ENCODE assay signal across 27 cellular contexts in the genomic region with DNA sequence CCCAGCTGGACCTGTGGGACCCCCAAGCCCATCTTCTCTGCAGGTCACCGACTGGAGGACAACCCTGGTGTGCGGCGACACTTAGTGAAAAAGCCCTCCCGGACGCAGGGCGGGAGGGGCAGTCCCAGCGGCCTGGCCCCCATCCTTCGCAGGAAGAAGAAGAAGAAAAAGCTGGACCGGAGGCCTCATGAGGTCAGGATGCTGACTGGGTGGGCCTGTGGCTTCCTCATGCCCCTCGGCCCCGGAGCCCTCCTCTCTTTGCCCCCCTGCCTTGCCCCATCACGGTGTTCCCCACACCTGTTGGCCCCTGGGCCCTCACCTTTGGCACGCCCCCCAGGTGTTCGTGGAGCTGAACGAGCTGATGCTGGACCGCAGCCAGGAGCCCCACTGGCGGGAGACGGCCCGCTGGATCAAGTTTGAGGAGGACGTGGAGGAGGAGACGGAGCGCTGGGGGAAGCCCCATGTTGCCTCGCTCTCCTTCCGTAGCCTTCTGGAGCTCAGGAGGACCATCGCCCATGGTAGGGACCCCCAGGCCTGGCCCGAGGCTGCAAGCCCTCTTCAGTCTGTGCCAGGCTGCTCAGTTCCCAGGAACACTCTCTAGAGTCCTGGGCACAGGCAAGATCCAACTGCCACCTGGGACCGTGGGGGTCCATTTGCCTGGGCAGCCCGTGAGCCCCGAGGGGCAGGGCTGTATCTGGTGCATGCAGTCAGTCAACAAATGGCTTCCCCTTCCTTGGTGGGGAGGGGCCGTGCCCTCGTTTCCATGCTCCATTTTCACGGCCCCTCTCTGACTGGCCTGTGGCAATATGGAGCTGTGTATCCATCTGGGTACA. TPM values are rescaled to one million over a fixed set of nuclear protein-coding genes. Genes with fewer than 3 reads are reported as not detected.
DNase-seq lines count a peak whose midpoint lies in the region; ATAC-seq and TF ChIP-seq lines count a peak whose summit lies in the region.
"Had no signal": no experiment of that assay in that cellular context is flagged by ENCODE, and none has a peak within 500 bp of the region (broad histone marks: within the 10 kb centered on the region; RNA-seq: fewer than 3 reads in every experiment).

No MANE protein-coding gene starts in this region.

- H2AFZ ChIP-seq in Karpas-422 (ENCODE audit: low read length): no peak overlapping the region

- in situ Hi-C loops in gastrocnemius medialis (cut with MboI; ENCODE audit: low sequenced_read_pairs in 4 of 4): no loop called here

- peaks cover 0 to 8% (median 3%) of the 10 kb centered on the region in 4 donors for H3K4me1 ChIP-seq in Peyer's patch
- no peaks in the 10 kb centered on the region for H3K4me1 ChIP-seq in Karpas-422 (ENCODE audit: low read length)
- peaks cover 3 to 4% of the 10 kb centered on the region in 2 donors for H3K4me1 ChIP-seq in gastrocnemius medialis

- no peak overlapping the region for H3K4me3 Mint-ChIP-seq in type B pancreatic cell
- H3K4me3 Mint-ChIP-seq: activated T-helper 1 cell treated with anti-CD3 and anti-CD28 coated beads, Interleukin-12 subunit alpha, Interleukin-12 subunit beta, Interleukin-2, Interleukin-4 antibody, amounts not matched to agents 30 ng/mL and 10 ng/mL and 1 ng/mL, durations not matched to agents 14 hours and 24 hours and 36 hours; stimulated activated naive CD8-positive, alpha-beta T cell treated with anti-CD3 and anti-CD28 coated beads, Interleukin-15, amount 100 ng/mL, for 72 hours; T-helper 2 cell treated with Interferon-gamma antibody and Interleukin-4, amounts not matched to agents 5 μg/mL and 100 μg/mL, for 36 hours had no signal

- no peaks in the 10 kb centered on the region for H3K9me3 Mint-ChIP-seq in type B pancreatic cell
- H3K9me3 Mint-ChIP-seq: activated T-helper 1 cell treated with anti-CD3 and anti-CD28 coated beads, Interleukin-12 subunit alpha, Interleukin-12 subunit beta, Interleukin-2, Interleukin-4 antibody, amounts not matched to agents 30 ng/mL and 10 ng/mL and 1 ng/mL, durations not matched to agents 14 hours and 24 hours and 36 hours; stimulated activated naive CD8-positive, alpha-beta T cell treated with anti-CD3 and anti-CD28 coated beads, Interleukin-15, amount 100 ng/mL, for 72 hours; T-helper 2 cell treated with Interferon-gamma antibody and Interleukin-4, amounts not matched to agents 5 μg/mL and 100 μg/mL, for 36 hours had no signal

- TF ChIP-seq CTCF in Peyer's patch (IDR thresholded peaks at IDR 0.05): no peak
- no peak for TF ChIP-seq CTCF in type B pancreatic cell (conservative IDR thresholded peaks at IDR 0.05)
- no peak for TF ChIP-seq CTCF in gastrocnemius medialis (IDR thresholded peaks at IDR 0.05 in 4 of 5, conservative IDR thresholded peaks at IDR 0.05 in 1 of 5)

- intact Hi-C loops in gastrocnemius medialis (cut with DNase I; ENCODE audit: low total_unique reads): no loop called here

- no peaks in the 10 kb centered on the region for H3K79me2 ChIP-seq in Karpas-422 (ENCODE audit: low read length)

- H3K27me3 ChIP-seq in Peyer's patch (no peaks in the 10 kb centered on the region), Karpas-422 (ENCODE audit: low read length) (no peaks in the 10 kb centered on the region), gastrocnemius medialis (no peaks in the 10 kb centered on the region)
- H3K27me3 ChIP-seq: BE2C, breast epithelium, thyroid gland had no signal

- H3K9ac ChIP-seq in Karpas-422 (ENCODE audit: low read length): no peak overlapping the region
- H3K9ac ChIP-seq: KMS-11 had no signal

- H3K9me3 ChIP-seq in Peyer's patch: no peaks in the 10 kb centered on the region
- H3K9me3 ChIP-seq in Karpas-422 (ENCODE audit: low read length): no peaks in the 10 kb centered on the region
- no peaks in the 10 kb centered on the region for H3K9me3 ChIP-seq in gastrocnemius medialis
- H3K9me3 ChIP-seq: BE2C, breast epithelium, thyroid gland had no signal

- no peaks in the 10 kb centered on the region for H3K36me3 ChIP-seq in Peyer's patch
- no peaks in the 10 kb centered on the region for H3K36me3 ChIP-seq in Karpas-422 (ENCODE audit: insufficient read depth, low read length)
- H3K36me3 ChIP-seq in gastrocnemius medialis: no peaks in the 10 kb centered on the region
- H3K36me3 ChIP-seq: BE2C, breast epithelium, thyroid gland had no signal

- TF ChIP-seq POLR2A in Peyer's patch (IDR thresholded peaks at IDR 0.05) (no peak), gastrocnemius medialis (IDR thresholded peaks at IDR 0.05) (no peak)

- no peaks in the 10 kb centered on the region for H4K20me1 ChIP-seq in Karpas-422 (ENCODE audit: insufficient read depth, low read depth, low read length)

- H3K27ac Mint-ChIP-seq in type B pancreatic cell: no peak overlapping the region
- H3K27ac Mint-ChIP-seq: activated T-helper 1 cell treated with anti-CD3 and anti-CD28 coated beads, Interleukin-12 subunit alpha, Interleukin-12 subunit beta, Interleukin-2, Interleukin-4 antibody, amounts not matched to agents 30 ng/mL and 10 ng/mL and 1 ng/mL, durations not matched to agents 14 hours and 24 hours and 36 hours; stimulated activated naive CD8-positive, alpha-beta T cell treated with anti-CD3 and anti-CD28 coated beads, Interleukin-15, amount 100 ng/mL, for 72 hours; T-helper 2 cell treated with Interferon-gamma antibody and Interleukin-4, amounts not matched to agents 5 μg/mL and 100 μg/mL, for 36 hours had no signal

- H3K4me1 Mint-ChIP-seq in type B pancreatic cell (ENCODE audit: unreplicated experiment): no peaks in the 10 kb centered on the region

- H3K4me3 ChIP-seq in Peyer's patch (no peak overlapping the region), Karpas-422 (ENCODE audit: low read length) (no peak overlapping the region), gastrocnemius medialis (no peak overlapping the region)
- H3K4me3 ChIP-seq: breast epithelium, thyroid gland had no signal

- ATAC-seq in gastrocnemius medialis (no peak), HG03342 (IDR thresholded peaks at IDR 0.05; ENCODE audit: unreplicated experiment) (no peak)
- ATAC-seq: stimulated activated naive CD8-positive, alpha-beta T cell treated with anti-CD3 and anti-CD28 coated beads, Interleukin-15, amount 100 ng/mL, for 72 hours had no signal

- no peaks in the 10 kb centered on the region for H3K9me2 ChIP-seq in Karpas-422 (replicated peaks; ENCODE audit: insufficient read depth, low read length)

- H3K27ac ChIP-seq in Peyer's patch: no peak overlapping the region
- H3K27ac ChIP-seq in Karpas-422 (ENCODE audit: low read length): no peak overlapping the region
- H3K27ac ChIP-seq in gastrocnemius medialis: no peak overlapping the region
- H3K27ac ChIP-seq: breast epithelium, KMS-11, RWPE1, thyroid gland had no signal

- peaks cover 8% of the 10 kb centered on the region for H3K36me3 Mint-ChIP-seq in type B pancreatic cell

- no peak overlapping the region for H3K4me2 ChIP-seq in Karpas-422 (ENCODE audit: low read depth, low read length, poor library complexity, severe bottlenecking)
- H3K4me2 ChIP-seq: KMS-11 had no signal

- H3K27me3 Mint-ChIP-seq in type B pancreatic cell: no peaks in the 10 kb centered on the region

- DNase-seq in activated effector memory CD4-positive, alpha-beta T cell treated with anti-CD3 and anti-CD28 coated beads, Interleukin-2, amount 50 U/mL, for 16 hours: peak; percentile 54
- DNase-seq in activated effector memory CD4-positive, alpha-beta T cell treated with Interleukin-2 at 50 U/mL for 16 hours: no peak
- DNase-seq in Peyer's patch (peak in 2 of 3 donors; percentile 39 to 48), islet precursor cell (peak; percentile 51), type B pancreatic cell (ENCODE audit: extremely low spot score, unreplicated experiment) (peak; percentile 70), Karpas-422 (no peak), gastrocnemius medialis (no peak)
- DNase-seq: activated CD4-positive, alpha-beta T cell treated with anti-CD3 and anti-CD28 coated beads for 48 hours; activated naive CD4-positive, alpha-beta T cell treated with anti-CD3 and anti-CD28 coated beads, Interleukin-2, amount 50 U/mL, for 16 hours; BE2C; DMS79; effector CD8-positive, alpha-beta T cell; erythroblast; GF-D8; mesendoderm; NCI-H1417; NCI-H2029 treated with DMSO at 0.1 percent for 48 hours; NCI-H446; NCI-H82; thyroid gland had no signal

RNA-seq across cellular contexts. Expression of a gene that starts 4.7 kb away (rescaled TPM):
- total RNA-seq in Peyer's patch (1 to 10 TPM in 1 of 4 donors, under 1 TPM in 1, not detected in 2; 0.57 to 8.1 TPM), type B pancreatic cell (ENCODE audit: low replicate concordance) (8.0 and 15.8 TPM in 2 replicates), gastrocnemius medialis (under 1 TPM in 3 of 4 donors, not detected in 1; 0.25 to 0.35 (median 0.29) TPM)
- total RNA-seq in Karpas-422 (2014; rRNA removed; shearing (Covaris generic); ENCODE audit: low replicate concordance): not detected in 2 replicates
- total RNA-seq: activated T-helper 1 cell treated with anti-CD3 and anti-CD28 coated beads, Interleukin-12 subunit alpha, Interleukin-12 subunit beta, Interleukin-2, Interleukin-4 antibody, amounts not matched to agents 30 ng/mL and 10 ng/mL and 1 ng/mL, durations not matched to agents 14 hours and 24 hours and 36 hours had no signal

RNA-seq across cellular contexts. Expression of a gene that starts 34.5 kb away (rescaled TPM):
- total RNA-seq in Peyer's patch (10 to 100 TPM; 19.4 to 62.6 (median 51.5) TPM), type B pancreatic cell (ENCODE audit: low replicate concordance) (30.7 and 42.5 TPM in 2 replicates), gastrocnemius medialis (1 to 10 TPM; 5.4 to 7.5 (median 6.5) TPM)
- total RNA-seq in Karpas-422 (2014; rRNA removed; shearing (Covaris generic); ENCODE audit: low replicate concordance): 19.8 and 24.0 TPM in 2 replicates

Comparison
In these comparisons a context has a peak if more than half of its experiments do, and no peak if none do; other contexts are left out.
1. DNase-seq: peak in activated effector memory CD4-positive, alpha-beta T cell treated with anti-CD3 and anti-CD28 coated beads, Interleukin-2, amount 50 U/mL, for 16 hours (single experiment), Peyer's patch (2 of 3), islet precursor cell (single experiment) and type B pancreatic cell (single experiment); none in activated effector memory CD4-positive, alpha-beta T cell treated with Interleukin-2 at 50 U/mL for 16 hours (single experiment), Karpas-422 (single experiment) and gastrocnemius medialis (0 of 2).